19 cellular contexts compared by ENCODE assay signal in the genomic region with DNA sequence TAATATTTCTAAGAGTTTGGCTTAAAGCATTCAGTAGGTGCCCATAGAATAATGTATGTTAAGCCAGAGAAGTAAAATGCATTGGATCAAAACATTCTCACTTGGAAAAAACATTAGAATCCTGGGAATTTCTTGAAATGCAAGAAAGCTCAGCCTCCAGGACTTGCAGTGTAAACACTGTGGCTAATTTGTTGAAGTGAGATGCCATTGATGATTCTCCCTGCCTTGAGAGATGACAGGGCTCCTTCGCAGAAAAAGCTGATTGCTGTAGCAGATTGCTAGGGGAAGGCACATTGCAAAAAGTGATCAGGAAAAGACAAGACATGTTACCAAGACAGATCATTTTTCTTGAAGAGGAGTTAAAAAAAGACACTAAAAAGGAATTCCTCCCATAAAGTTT.
"Had no signal": no experiment of that assay in that cellular context is flagged by ENCODE, and none has a peak within 500 bp of the region (broad histone marks: within the 10 kb centered on the region; RNA-seq: fewer than 3 reads in every experiment).

No MANE protein-coding gene starts in this region.

- H3K36me3 ChIP-seq: gastroesophageal sphincter, right atrium auricular region, thoracic aorta had no signal

- H3K4me3 Mint-ChIP-seq: activated B cell treated with CpG ODN at 0.5 μM for 24 hours; activated CD4-positive, alpha-beta memory T cell treated with anti-CD3 and anti-CD28 coated beads for 36 hours; activated naive CD8-positive, alpha-beta T cell treated with anti-CD3 and anti-CD28 coated beads, Interleukin-2, amount 10 ng/mL, durations not matched to agents 7 days and 5 days; activated T-helper 1 cell treated with anti-CD3 and anti-CD28 coated beads, Interleukin-12 subunit alpha, Interleukin-12 subunit beta, Interleukin-2, Interleukin-4 antibody, amounts not matched to agents 30 ng/mL and 10 ng/mL and 1 ng/mL, durations not matched to agents 14 hours and 24 hours and 36 hours; brain; memory B cell; naive thymus-derived CD8-positive, alpha-beta T cell; T-cell had no signal

- H3K9me3 ChIP-seq: gastroesophageal sphincter, right atrium auricular region, thoracic aorta had no signal

- ATAC-seq: gastroesophageal sphincter; naive thymus-derived CD8-positive, alpha-beta T cell; T-cell had no signal

- H3K27ac ChIP-seq: gastroesophageal sphincter, right atrium auricular region, thoracic aorta had no signal

- H3K36me3 Mint-ChIP-seq: activated CD4-positive, alpha-beta memory T cell treated with anti-CD3 and anti-CD28 coated beads for 36 hours; activated naive CD8-positive, alpha-beta T cell treated with anti-CD3 and anti-CD28 coated beads, Interleukin-2, amount 10 ng/mL, durations not matched to agents 7 days and 5 days; brain; naive thymus-derived CD8-positive, alpha-beta T cell; T-cell had no signal

- H3K27ac Mint-ChIP-seq: activated B cell treated with CpG ODN at 0.5 μM for 24 hours; activated CD4-positive, alpha-beta memory T cell treated with anti-CD3 and anti-CD28 coated beads for 36 hours; activated naive CD8-positive, alpha-beta T cell treated with anti-CD3 and anti-CD28 coated beads, Interleukin-2, amount 10 ng/mL, durations not matched to agents 7 days and 5 days; activated T-helper 1 cell treated with anti-CD3 and anti-CD28 coated beads, Interleukin-12 subunit alpha, Interleukin-12 subunit beta, Interleukin-2, Interleukin-4 antibody, amounts not matched to agents 30 ng/mL and 10 ng/mL and 1 ng/mL, durations not matched to agents 14 hours and 24 hours and 36 hours; memory B cell; naive thymus-derived CD8-positive, alpha-beta T cell; progenitor cell of endocrine pancreas; T-cell had no signal

- H3K9me3 Mint-ChIP-seq: activated B cell treated with CpG ODN at 0.5 μM for 24 hours; activated CD4-positive, alpha-beta memory T cell treated with anti-CD3 and anti-CD28 coated beads for 36 hours; activated naive CD8-positive, alpha-beta T cell treated with anti-CD3 and anti-CD28 coated beads, Interleukin-2, amount 10 ng/mL, durations not matched to agents 7 days and 5 days; activated T-helper 1 cell treated with anti-CD3 and anti-CD28 coated beads, Interleukin-12 subunit alpha, Interleukin-12 subunit beta, Interleukin-2, Interleukin-4 antibody, amounts not matched to agents 30 ng/mL and 10 ng/mL and 1 ng/mL, durations not matched to agents 14 hours and 24 hours and 36 hours had no signal

- H3K27me3 ChIP-seq: right atrium auricular region had no signal

- H3K4me1 ChIP-seq: gastroesophageal sphincter, right atrium auricular region had no signal

- H3K4me3 ChIP-seq: gastroesophageal sphincter, right atrium auricular region, thoracic aorta had no signal

- DNase-seq: activated B cell treated with CpG ODN at 0.5 μM for 24 hours; activated CD4-positive, alpha-beta memory T cell treated with anti-CD3 and anti-CD28 coated beads for 36 hours; activated CD4-positive, alpha-beta T cell treated with anti-CD3 and anti-CD28 coated beads for 4 hours; activated naive CD8-positive, alpha-beta T cell treated with anti-CD3 and anti-CD28 coated beads, Interleukin-2, amount 10 ng/mL, durations not matched to agents 7 days and 5 days; activated T-cell treated with anti-CD3 and anti-CD28 coated beads for 4 hours; amygdala; central memory CD4-positive, alpha-beta T cell; naive thymus-derived CD8-positive, alpha-beta T cell; occipital lobe; stimulated activated CD4-positive, alpha-beta T cell treated with anti-CD3 and anti-CD28 coated beads, Interleukin-15, amount 100 ng/mL, for 24 hours; stimulated activated CD4-positive, alpha-beta T cell treated with anti-CD3 and anti-CD28 coated beads, Interleukin-4, amount 100 ng/mL, for 1 hour; T-cell had no signal

- H3K27me3 Mint-ChIP-seq: activated B cell treated with CpG ODN at 0.5 μM for 24 hours, brain had no signal

- H3K4me1 Mint-ChIP-seq: activated B cell treated with CpG ODN at 0.5 μM for 24 hours; memory B cell; naive thymus-derived CD8-positive, alpha-beta T cell; T-cell had no signal
